8 cellular contexts compared by ENCODE assay signal in genomic region chr19:44499962-44500949, GRCh38. TPM values are rescaled to one million over a fixed set of nuclear protein-coding genes. Genes with fewer than 3 reads are reported as not detected.
DNase-seq lines count a peak whose midpoint lies in the region; ATAC-seq and TF ChIP-seq lines count a peak whose summit lies in the region.

Gene ZNF180, minus strand, starts transcription at chr19:44500522. Its CDS starts 3,188 bp downstream, at chr19:44497334.

- peaks cover 41% of the 10 kb centered on the region for H3K9me3 ChIP-seq in CD4-positive, alpha-beta T cell (ENCODE audit: control insufficient read depth, low read length)

- peak; percentile 60 for TF ChIP-seq CTCF in CD4-positive, alpha-beta T cell (IDR thresholded peaks at IDR 0.05)
- TF ChIP-seq CTCF in dorsolateral prefrontal cortex (IDR thresholded peaks at IDR 0.05 in 54 of 56, conservative IDR thresholded peaks at IDR 0.05 in 2 of 56; ENCODE audit: low read depth in 1 of 56, partially characterized antibody in 56 of 56) (peak; percentile 13 to 71 (median 56)), lower leg skin (IDR thresholded peaks at IDR 0.05) (peak in 1 of 3 donors; percentile 74)

- peak; percentile 91 for ATAC-seq in CD4-positive, alpha-beta T cell (ENCODE audit: poor library complexity)
- ATAC-seq in GM19395 (IDR thresholded peaks at IDR 0.05; ENCODE audit: unreplicated experiment) (peak; percentile 87), HG03558 (IDR thresholded peaks at IDR 0.05; ENCODE audit: extremely low read depth, unreplicated experiment) (peak; percentile 67)

- DNase-seq in CD4-positive, alpha-beta T cell, result peak; percentile 89 to 97 (median 93)
- DNase-seq in NCI-H748 treated with DMSO at 0.1 percent for 48 hours (lab: John Stamatoyannopoulos, UW), result peak; percentile 96
- peak; percentile 96 to 97 for DNase-seq in activated CD4-positive, alpha-beta T cell treated with anti-CD3 and anti-CD28 coated beads, Interleukin-2, amount 50 U/mL, for 48 hours
- DNase-seq in dorsolateral prefrontal cortex, result peak; percentile 89 to 97 (median 96)
- DNase-seq in lower leg skin (ENCODE audit: low spot score in 2 of 2), result peak; percentile 93 to 98
- DNase-seq in stimulated activated CD4-positive, alpha-beta T cell treated with anti-CD3 and anti-CD28 coated beads, Interleukin-4, amount 100 ng/mL, for 4 hours, result peak; percentile 93 to 94

- intact Hi-C loops in CD4-positive, alpha-beta T cell (cut with DNase I, micrococcal nuclease), result loop anchor here in 1 of 2 experiments (2.0 to 10.0 kb wide), 5 partner anchors 98 to 518 kb away; partner anchors contain the start of genes ZNF155, ZNF226, ZNF235 and ZNF285
- intact Hi-C loops in dorsolateral prefrontal cortex (cut with DNase I) (loop anchor here in 1 of 2 donors (1.0 to 5.0 kb wide), 5 partner anchors 99 to 673 kb away; partner anchors contain the start of genes ZNF223, ZNF227, ZNF235 and ZNF283), lower leg skin (cut with DNase I; ENCODE audit: low total_unique reads) (no loop called here)

- H3K36me3 Mint-ChIP-seq in CD4-positive, alpha-beta T cell (ENCODE audit: low read depth), result peaks cover 71% of the 10 kb centered on the region

- CTCF ChIA-PET in CD4-positive, alpha-beta T cell (lab: Charles Lee), result interaction anchor here (0.6 to 1.2 kb wide), 2 partner anchors 336 to 1860 kb away, joined by 4 read pairs; partner anchors contain the start of gene ZNF226

- peaks cover 24% of the 10 kb centered on the region for H3K9me3 Mint-ChIP-seq in CD4-positive, alpha-beta T cell

- H3K4me3 ChIP-seq in dorsolateral prefrontal cortex (peak within 1 kb of the TSS; percentile 69 to 100 (median 94)), lower leg skin (ENCODE audit: low read depth, poor library complexity, severe bottlenecking) (peak within 1 kb of the TSS; percentile 93)

- H3K27ac Mint-ChIP-seq in CD4-positive, alpha-beta T cell, result peak within 1 kb of the TSS; percentile 79

- peak within 1 kb of the TSS; percentile 95 for H3K4me3 Mint-ChIP-seq in CD4-positive, alpha-beta T cell

- peaks cover 39% of the 10 kb centered on the region for H3K4me1 Mint-ChIP-seq in CD4-positive, alpha-beta T cell (ENCODE audit: low read depth)

- 0 to 1% methylated on average over 57 to 71 of the region's 78 CpGs for WGBS in lower leg skin, 2 donors

- no peak for TF ChIP-seq POLR2A in lower leg skin (IDR thresholded peaks at IDR 0.05)

- POLR2A ChIA-PET in CD4-positive, alpha-beta T cell (lab: Charles Lee), result interaction anchor here (0.6 to 1.6 kb wide), 8 partner anchors 9 to 599 kb away, joined by 3 to 8 read pairs (median 3); partner anchors contain the start of genes ZNF226, ZNF227 and ZNF235

- peak within 1 kb of the TSS; percentile 74 for H3K27ac ChIP-seq in CD4-positive, alpha-beta T cell (ENCODE audit: low read depth, low read length)
- H3K27ac ChIP-seq in dorsolateral prefrontal cortex, result peak within 1 kb of the TSS; percentile 82 to 98 (median 94)

- peaks cover 16% of the 10 kb centered on the region for H3K27me3 Mint-ChIP-seq in CD4-positive, alpha-beta T cell

- H3K27me3 ChIP-seq in CD4-positive, alpha-beta T cell (ENCODE audit: control insufficient read depth, insufficient read depth, low read length), result peaks cover 4% of the 10 kb centered on the region
- peaks cover 0 to 10% (median 0%) of the 10 kb centered on the region in 45 donors for H3K27me3 ChIP-seq in dorsolateral prefrontal cortex

RNA-seq across cellular contexts. Expression of gene ZNF180, which starts in this region (rescaled TPM):
- 1 to 10 TPM; 7.6 to 9.4 TPM for total RNA-seq in CD4-positive, alpha-beta T cell
- total RNA-seq in dorsolateral prefrontal cortex (10 to 100 TPM in 19 of 120 experiments, 1 to 10 TPM in 101; 5.0 to 16.3 (median 7.9) TPM), lower leg skin (10 to 100 TPM in 3 of 4 donors, 1 to 10 TPM in 1; 9.1 to 48.2 (median 12.0) TPM)

Comparison
In these comparisons a context has a peak if more than half of its experiments do, and no peak if none do; other contexts are left out.
1. Peak in every context shown above with its lines: DNase-seq, ATAC-seq, H3K4me3 ChIP-seq and H3K27ac ChIP-seq.